In genomic region chr7:139118803-139119485, GRCh38 we compare ENCODE assay signal across 1 cellular context.
A peak's percentile ranks its signal among the peaks of the same experiment; 100 is the strongest.
TF ChIP-seq lines count a peak whose summit lies in the region.

No MANE protein-coding gene starts in this region.

TF ChIP-seq in K562, 482 proteins besides CTCF, POLR2A, EP300 and RAD21 (continued from another document and continues in another):
- TF ChIP-seq SMAD3 (CRISPR knock-in tag; conservative IDR thresholded peaks at IDR 0.05) (peak; percentile 54; the same call in 1 of the 2 replicates), POLR2G (IDR thresholded peaks at IDR 0.05; ENCODE audit: low read depth, low read length) (0 out of 2 replicates have a peak, but pooled peaks have one; percentile 20), NR2F6 (CRISPR knock-in tag; IDR thresholded peaks at IDR 0.05) (peak; percentile 75; the same call in 1 of the 2 replicates), JUND (IDR thresholded peaks at IDR 0.05; ENCODE audit: borderline replicate concordance, low read depth, low read length) (peak; percentile 92), JUND (tag; IDR thresholded peaks at IDR 0.05; ENCODE audit: borderline replicate concordance, low read depth, low read length) (peak; percentile 96), NFATC3 (IDR thresholded peaks at IDR 0.05) (no peak), MAFK (IDR thresholded peaks at IDR 0.05; ENCODE audit: low read length) (peak; percentile 48), BCOR (IDR thresholded peaks at IDR 0.05) (peak; percentile 74), ATF7 (IDR thresholded peaks at IDR 0.05) (peak; percentile 97), ATF3 (IDR thresholded peaks at IDR 0.05) (peak; percentile 89), ATF3 (CRISPR knock-in tag; conservative IDR thresholded peaks at IDR 0.05) (peak; percentile 81), IFI16 (CRISPR knock-in tag; IDR thresholded peaks at IDR 0.05) (0 out of 2 replicates have a peak, but pooled peaks have one; percentile 9), XRCC4 (IDR thresholded peaks at IDR 0.05; ENCODE audit: extremely low read depth, insufficient read depth, insufficient read length) (no peak), ZSCAN32 (CRISPR knock-in tag; IDR thresholded peaks at IDR 0.05) (no peak), ZSCAN29 (IDR thresholded peaks at IDR 0.05) (no peak), NFXL1 (CRISPR knock-in tag; IDR thresholded peaks at IDR 0.05) (peak; percentile 80), ESRRA (IDR thresholded peaks at IDR 0.05; ENCODE audit: borderline replicate concordance, low read depth) (peak; percentile 95), ZNF778 (CRISPR knock-in tag; IDR thresholded peaks at IDR 0.05) (no peak), TEAD1 (CRISPR knock-in tag; IDR thresholded peaks at IDR 0.05) (peak; percentile 37 to 56; a peak in 3 of 4 replicates), TARDBP (IDR thresholded peaks at IDR 0.05) (peak; percentile 36; the same call in 1 of the 2 replicates), ZBED1 (IDR thresholded peaks at IDR 0.05) (no peak), ZNF507 (tag; conservative IDR thresholded peaks at IDR 0.05) (no peak), ELF1 (tag; IDR thresholded peaks at IDR 0.05) (peak; percentile 45; the same call in 1 of the 2 replicates), VEZF1 (CRISPR knock-in tag; IDR thresholded peaks at IDR 0.05) (peak; percentile 30; the same call in 1 of the 2 replicates), NR2C1 (IDR thresholded peaks at IDR 0.05) (0 out of 2 replicates have a peak, but pooled peaks have one; percentile 36), NR2C1 (tag; IDR thresholded peaks at IDR 0.05) (peak; percentile 21), SPI1 (IDR thresholded peaks at IDR 0.05; ENCODE audit: borderline replicate concordance, low read depth, low read length) (peak; percentile 77), GATAD2A (IDR thresholded peaks at IDR 0.05) (peak; percentile 34; the same call in 1 of the 2 replicates), FOXK1 (CRISPR knock-in tag; IDR thresholded peaks at IDR 0.05; ENCODE audit: borderline replicate concordance) (no peak; the same call in 1 of the 2 replicates), KLF13 (tag; IDR thresholded peaks at IDR 0.05; ENCODE audit: borderline replicate concordance, low read depth) (peak; percentile 64), PBX2 (CRISPR knock-in tag; IDR thresholded peaks at IDR 0.05; ENCODE audit: low read depth) (no peak), PBX2 (tag; conservative IDR thresholded peaks at IDR 0.05; ENCODE audit: low read depth) (peak; percentile 51), ZNF766 (CRISPR knock-in tag; conservative IDR thresholded peaks at IDR 0.05) (peak; percentile 78; the same call in 1 of the 2 replicates), DACH1 (IDR thresholded peaks at IDR 0.05; ENCODE audit: partially characterized antibody) (peak; percentile 6), ZNF23 (CRISPR knock-in tag; IDR thresholded peaks at IDR 0.05) (peak; percentile 76), HNRNPL (IDR thresholded peaks at IDR 0.05; ENCODE audit: low read depth, low read length) (no peak), ZNF140 (CRISPR knock-in tag; IDR thresholded peaks at IDR 0.05) (0 out of 2 replicates have a peak, but pooled peaks have one; percentile 21), KAT7 (CRISPR knock-in tag; IDR thresholded peaks at IDR 0.05; ENCODE audit: borderline replicate concordance) (no peak), PML (IDR thresholded peaks at IDR 0.05; ENCODE audit: low read length) (no peak; the same call in 1 of the 2 replicates), THRB (CRISPR knock-in tag; conservative IDR thresholded peaks at IDR 0.05) (0 out of 2 replicates have a peak, but pooled peaks have one; percentile 53), PHF20 (IDR thresholded peaks at IDR 0.05; ENCODE audit: partially characterized antibody) (no peak), KDM4B (IDR thresholded peaks at IDR 0.05; ENCODE audit: borderline replicate concordance in 2 of 2, low read depth in 1 of 2) (0 out of 4 replicates have a peak, but pooled peaks of 1 of the 2 experiments have one; percentile 54), GABPA (tag; conservative IDR thresholded peaks at IDR 0.05; ENCODE audit: low read depth) (0 out of 2 replicates have a peak, but pooled peaks have one; percentile 23), NRF1 (conservative IDR thresholded peaks at IDR 0.05 in 1 of 2, IDR thresholded peaks at IDR 0.05 in 1 of 2) (peak; percentile 76 to 80), SRF (CRISPR knock-in tag; IDR thresholded peaks at IDR 0.05) (0 out of 4 replicates have a peak, but pooled peaks of 1 of the 2 experiments have one; percentile 32), TEAD2 (tag; IDR thresholded peaks at IDR 0.05) (no peak; the same call in 1 of the 2 replicates), HOMEZ (CRISPR knock-in tag; IDR thresholded peaks at IDR 0.05) (no peak), CBX1 (IDR thresholded peaks at IDR 0.05; ENCODE audit: low read depth) (no peak), SMAD1 (IDR thresholded peaks at IDR 0.05; ENCODE audit: low read depth, low read length, partially characterized antibody) (no peak)
- TF ChIP-seq, protein P1, sequence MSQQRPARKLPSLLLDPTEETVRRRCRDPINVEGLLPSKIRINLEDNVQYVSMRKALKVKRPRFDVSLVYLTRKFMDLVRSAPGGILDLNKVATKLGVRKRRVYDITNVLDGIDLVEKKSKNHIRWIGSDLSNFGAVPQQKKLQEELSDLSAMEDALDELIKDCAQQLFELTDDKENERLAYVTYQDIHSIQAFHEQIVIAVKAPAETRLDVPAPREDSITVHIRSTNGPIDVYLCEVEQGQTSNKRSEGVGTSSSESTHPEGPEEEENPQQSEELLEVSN (IDR thresholded peaks at IDR 0.05; ENCODE audit: borderline replicate concordance in 1 of 2, extremely low read depth in 1 of 2, insufficient read depth in 1 of 2, insufficient read length in 1 of 2, low read depth in 1 of 2, low read length in 1 of 2, poor library complexity in 1 of 2, severe bottlenecking in 1 of 2): peak in 1 of 2 experiments; percentile 62
- TF ChIP-seq, protein P2, sequence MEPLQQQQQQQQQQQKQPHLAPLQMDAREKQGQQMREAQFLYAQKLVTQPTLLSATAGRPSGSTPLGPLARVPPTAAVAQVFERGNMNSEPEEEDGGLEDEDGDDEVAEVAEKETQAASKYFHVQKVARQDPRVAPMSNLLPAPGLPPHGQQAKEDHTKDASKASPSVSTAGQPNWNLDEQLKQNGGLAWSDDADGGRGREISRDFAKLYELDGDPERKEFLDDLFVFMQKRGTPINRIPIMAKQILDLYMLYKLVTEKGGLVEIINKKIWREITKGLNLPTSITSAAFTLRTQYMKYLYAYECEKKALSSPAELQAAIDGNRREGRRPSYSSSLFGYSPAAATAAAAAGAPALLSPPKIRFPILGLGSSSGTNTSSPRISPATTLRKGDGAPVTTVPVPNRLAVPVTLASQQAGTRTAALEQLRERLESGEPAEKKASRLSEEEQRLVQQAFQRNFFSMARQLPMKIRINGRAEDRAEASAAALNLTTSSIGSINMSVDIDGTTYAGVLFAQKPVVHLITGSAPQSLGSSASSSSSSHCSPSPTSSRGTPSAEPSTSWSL (CRISPR knock-in tag; IDR thresholded peaks at IDR 0.05; ENCODE audit: borderline replicate concordance): 0 out of 2 replicates have a peak, but pooled peaks have one; percentile 64
- TF ChIP-seq, protein P3, sequence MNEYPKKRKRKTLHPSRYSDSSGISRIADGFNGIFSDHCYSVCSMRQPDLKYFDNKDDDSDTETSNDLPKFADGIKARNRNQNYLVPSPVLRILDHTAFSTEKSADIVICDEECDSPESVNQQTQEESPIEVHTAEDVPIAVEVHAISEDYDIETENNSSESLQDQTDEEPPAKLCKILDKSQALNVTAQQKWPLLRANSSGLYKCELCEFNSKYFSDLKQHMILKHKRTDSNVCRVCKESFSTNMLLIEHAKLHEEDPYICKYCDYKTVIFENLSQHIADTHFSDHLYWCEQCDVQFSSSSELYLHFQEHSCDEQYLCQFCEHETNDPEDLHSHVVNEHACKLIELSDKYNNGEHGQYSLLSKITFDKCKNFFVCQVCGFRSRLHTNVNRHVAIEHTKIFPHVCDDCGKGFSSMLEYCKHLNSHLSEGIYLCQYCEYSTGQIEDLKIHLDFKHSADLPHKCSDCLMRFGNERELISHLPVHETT (CRISPR knock-in tag; conservative IDR thresholded peaks at IDR 0.05 in 1 of 2, IDR thresholded peaks at IDR 0.05 in 1 of 2): peak in 1 of 2 experiments; percentile 83; a peak in 2 of 4 replicates
- TF ChIP-seq, protein P4, sequence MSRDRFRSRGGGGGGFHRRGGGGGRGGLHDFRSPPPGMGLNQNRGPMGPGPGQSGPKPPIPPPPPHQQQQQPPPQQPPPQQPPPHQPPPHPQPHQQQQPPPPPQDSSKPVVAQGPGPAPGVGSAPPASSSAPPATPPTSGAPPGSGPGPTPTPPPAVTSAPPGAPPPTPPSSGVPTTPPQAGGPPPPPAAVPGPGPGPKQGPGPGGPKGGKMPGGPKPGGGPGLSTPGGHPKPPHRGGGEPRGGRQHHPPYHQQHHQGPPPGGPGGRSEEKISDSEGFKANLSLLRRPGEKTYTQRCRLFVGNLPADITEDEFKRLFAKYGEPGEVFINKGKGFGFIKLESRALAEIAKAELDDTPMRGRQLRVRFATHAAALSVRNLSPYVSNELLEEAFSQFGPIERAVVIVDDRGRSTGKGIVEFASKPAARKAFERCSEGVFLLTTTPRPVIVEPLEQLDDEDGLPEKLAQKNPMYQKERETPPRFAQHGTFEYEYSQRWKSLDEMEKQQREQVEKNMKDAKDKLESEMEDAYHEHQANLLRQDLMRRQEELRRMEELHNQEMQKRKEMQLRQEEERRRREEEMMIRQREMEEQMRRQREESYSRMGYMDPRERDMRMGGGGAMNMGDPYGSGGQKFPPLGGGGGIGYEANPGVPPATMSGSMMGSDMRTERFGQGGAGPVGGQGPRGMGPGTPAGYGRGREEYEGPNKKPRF (IDR thresholded peaks at IDR 0.05; ENCODE audit: low read depth, low read length): no peak
